ENCODE assay signal across 10 cellular contexts in genomic region chr11:8258771-8259170, GRCh38.
DNase-seq lines count a peak whose midpoint lies in the region; ATAC-seq, FAIRE-seq and TF ChIP-seq lines count a peak whose summit lies in the region.
"Had no signal": no experiment of that assay in that cellular context is flagged by ENCODE, and none has a peak within 500 bp of the region (broad histone marks: within the 10 kb centered on the region; RNA-seq: fewer than 3 reads in every experiment).

No MANE protein-coding gene starts in this region.

- peaks cover 3% of the 10 kb centered on the region for H3K36me3 Mint-ChIP-seq in effector memory CD8-positive, alpha-beta T cell (ENCODE audit: insufficient read depth)

- peak; percentile 15 for FAIRE-seq in H54 (lab: Jason Lieb, UNC)

- no peak for TF ChIP-seq POLR2A in H54 (IDR thresholded peaks at IDR 0.05; ENCODE audit: low read depth, low read length)

- DNase-seq in H54 (ENCODE audit: insufficient read length, low spot score) (peak; percentile 87), NOMO-1 treated with dmso at 0.1 percent for 144 hours (lab: John Stamatoyannopoulos, UW; ENCODE audit: unreplicated experiment) (peak; percentile 78), fibroblast of gingiva (ENCODE audit: low read depth) (peak; percentile 68), retinal pigment epithelial cell (ENCODE audit: low read depth) (peak; percentile 85), NCI-H2029 (lab: John Stamatoyannopoulos, UW) (no peak), NCI-H1694 (lab: John Stamatoyannopoulos, UW) (no peak)
- no peak for DNase-seq in effector memory CD8-positive, alpha-beta T cell
- DNase-seq: NCI-H1105 treated with DMSO at 0.1 percent for 48 hours had no signal

- no peak for TF ChIP-seq CTCF in retinal pigment epithelial cell (conservative IDR thresholded peaks at IDR 0.05; ENCODE audit: low read depth, low read length)

- peaks cover 4 to 6% of the 10 kb centered on the region in 2 donors for H3K4me1 Mint-ChIP-seq in effector memory CD8-positive, alpha-beta T cell (ENCODE audit: low read depth in 2 of 2)

- H3K4me3 Mint-ChIP-seq in effector memory CD8-positive, alpha-beta T cell, result no peak overlapping the region
- H3K4me3 Mint-ChIP-seq: activated T-cell treated with anti-CD3 and anti-CD28 coated beads, Interleukin-2, amount 50 U/mL, for 24 hours had no signal

- no peak overlapping the region for H3K4me3 ChIP-seq in retinal pigment epithelial cell (ENCODE audit: low read length)
- H3K4me3 ChIP-seq: suprapubic skin had no signal

- H3K9me3 Mint-ChIP-seq in effector memory CD8-positive, alpha-beta T cell, result no peaks in the 10 kb centered on the region
- H3K9me3 Mint-ChIP-seq: activated T-cell treated with anti-CD3 and anti-CD28 coated beads, Interleukin-2, amount 50 U/mL, for 24 hours had no signal

- no peak overlapping the region for H3K27ac Mint-ChIP-seq in effector memory CD8-positive, alpha-beta T cell
- H3K27ac Mint-ChIP-seq: activated T-cell treated with anti-CD3 and anti-CD28 coated beads, Interleukin-2, amount 50 U/mL, for 24 hours had no signal

- H3K27me3 Mint-ChIP-seq in effector memory CD8-positive, alpha-beta T cell, result peaks cover 42 to 58% of the 10 kb centered on the region in 2 donors

- no peak for ATAC-seq in effector memory CD8-positive, alpha-beta T cell (replicated peaks)

Comparison
In these comparisons a context has a peak if more than half of its experiments do, and no peak if none do; other contexts are left out.
1. DNase-seq: peak in H54 (single experiment), NOMO-1 treated with dmso at 0.1 percent for 144 hours (single experiment), fibroblast of gingiva (single experiment) and retinal pigment epithelial cell (single experiment); none in NCI-H2029 (single experiment), effector memory CD8-positive, alpha-beta T cell (0 of 3) and NCI-H1694 (single experiment).